In genomic region chr20:44637490-44638372, GRCh38 we compare ENCODE assay signal across 25 cellular contexts. TPM values are rescaled to one million over a fixed set of nuclear protein-coding genes. Genes with fewer than 3 reads are reported as not detected.
A peak's percentile ranks its signal among the peaks of the same experiment; 100 is the strongest.
DNase-seq lines count a peak whose midpoint lies in the region; ATAC-seq and TF ChIP-seq lines count a peak whose summit lies in the region.
"Had no signal": no experiment of that assay in that cellular context is flagged by ENCODE, and none has a peak within 500 bp of the region (broad histone marks: within the 10 kb centered on the region; RNA-seq: fewer than 3 reads in every experiment).

No MANE protein-coding gene starts in this region.

- intact Hi-C loops in tibial artery (cut with DNase I; ENCODE audit: low total_unique reads) = no loop called here

- ATAC-seq in T-helper 17 cell = no peak
- ATAC-seq in gastroesophageal sphincter = peak; percentile 84
- ATAC-seq: body of pancreas; HCT116; stimulated activated naive CD8-positive, alpha-beta T cell treated with anti-CD3 and anti-CD28 coated beads, Interleukin-15, amount 100 ng/mL, for 72 hours had no signal

- H3K27ac Mint-ChIP-seq in T-helper 17 cell (peak overlapping the region; percentile 21), neural crest cell (ENCODE audit: unreplicated experiment) (peak overlapping the region; percentile 27)
- H3K27ac Mint-ChIP-seq: progenitor cell of endocrine pancreas; T-helper 2 cell treated with Interferon-gamma antibody and Interleukin-4, amounts not matched to agents 5 μg/mL and 100 μg/mL, for 36 hours had no signal

- H3K36me3 ChIP-seq in gastroesophageal sphincter = peaks cover 0 to 11% of the 10 kb centered on the region in 2 donors
- H3K36me3 ChIP-seq in tibial artery = no peaks in the 10 kb centered on the region

- 85% methylated on average over 5 of the region's 11 CpGs; no CpG with 5 or more reads in 1 of the 2 donors for WGBS in gastroesophageal sphincter (ENCODE audit: low coverage in 1 of 2), 2 donors

- H3K27me3 Mint-ChIP-seq in T-helper 17 cell = no peaks in the 10 kb centered on the region
- H3K27me3 Mint-ChIP-seq in neural crest cell (ENCODE audit: low read depth) = no peaks in the 10 kb centered on the region
- H3K27me3 Mint-ChIP-seq: progenitor cell of endocrine pancreas; stimulated activated naive CD8-positive, alpha-beta T cell treated with anti-CD3 and anti-CD28 coated beads, Interleukin-15, amount 100 ng/mL, for 72 hours had no signal

- DNase-seq in T-helper 17 cell = no peak
- DNase-seq in neural crest cell (ENCODE audit: low read depth, low spot score) = no peak
- peak; percentile 83 to 86 for DNase-seq in tibial artery
- no peak for DNase-seq in NCI-H146 treated with DMSO at 0.1 percent for 48 hours (lab: John Stamatoyannopoulos, UW; ENCODE audit: unreplicated experiment)
- no peak for DNase-seq in activated CD8-positive, alpha-beta memory T cell treated with anti-CD3 and anti-CD28 coated beads for 24 hours
- DNase-seq in activated effector memory CD4-positive, alpha-beta T cell treated with Interleukin-2 at 50 U/mL for 16 hours = no peak
- DNase-seq: activated CD4-positive, alpha-beta T cell treated with anti-CD3 and anti-CD28 coated beads for 48 hours; activated gamma-delta T cell treated with Interleukin-2 at 50 U/mL for 16 hours; activated T-cell treated with anti-CD3 and anti-CD28 coated beads, Interleukin-2, amount 50 U/mL, for 1 hour; body of pancreas; glutamatergic neuron; Kasumi-1; kidney; MV-4-11; NCI-H1436 treated with DMSO at 0.1 percent for 48 hours; OCI-M1; SK-N-SH; stimulated activated naive CD8-positive, alpha-beta T cell treated with anti-CD3 and anti-CD28 coated beads, Interleukin-15, amount 100 ng/mL, for 72 hours; upper lobe of left lung had no signal

- no peak overlapping the region for H3K4me3 Mint-ChIP-seq in T-helper 17 cell
- H3K4me3 Mint-ChIP-seq in neural crest cell = no peak overlapping the region
- H3K4me3 Mint-ChIP-seq: stimulated activated naive CD8-positive, alpha-beta T cell treated with anti-CD3 and anti-CD28 coated beads, Interleukin-15, amount 100 ng/mL, for 72 hours; T-helper 2 cell treated with Interferon-gamma antibody and Interleukin-4, amounts not matched to agents 5 μg/mL and 100 μg/mL, for 36 hours had no signal

- no peak overlapping the region for H3K4me3 ChIP-seq in gastroesophageal sphincter
- no peak overlapping the region for H3K4me3 ChIP-seq in tibial artery
- H3K4me3 ChIP-seq: body of pancreas, skin epidermis, upper lobe of left lung had no signal

- no peaks in the 10 kb centered on the region for H3K27me3 ChIP-seq in gastroesophageal sphincter
- H3K27me3 ChIP-seq in tibial artery = no peaks in the 10 kb centered on the region
- H3K27me3 ChIP-seq: body of pancreas, upper lobe of left lung had no signal

- H3K4me1 Mint-ChIP-seq in T-helper 17 cell (peaks cover 26% of the 10 kb centered on the region), neural crest cell (peaks cover 21% of the 10 kb centered on the region)

- no peak for TF ChIP-seq CTCF in gastroesophageal sphincter (IDR thresholded peaks at IDR 0.05)
- TF ChIP-seq CTCF in neural crest cell (conservative IDR thresholded peaks at IDR 0.05) = no peak
- TF ChIP-seq CTCF in tibial artery (IDR thresholded peaks at IDR 0.05) = no peak

- H3K36me3 Mint-ChIP-seq in T-helper 17 cell (ENCODE audit: low read depth) = peaks cover 9% of the 10 kb centered on the region
- peaks cover 2% of the 10 kb centered on the region for H3K36me3 Mint-ChIP-seq in neural crest cell (ENCODE audit: low read depth)

- TF ChIP-seq POLR2A in gastroesophageal sphincter (IDR thresholded peaks at IDR 0.05) = no peak

- no peak for TF ChIP-seq EP300 in gastroesophageal sphincter (IDR thresholded peaks at IDR 0.05)

- H3K4me1 ChIP-seq in gastroesophageal sphincter = peaks cover 0 to 56% (median 24%) of the 10 kb centered on the region in 3 donors
- peaks cover 0 to 10% (median 7%) of the 10 kb centered on the region in 4 donors for H3K4me1 ChIP-seq in tibial artery

- no peaks in the 10 kb centered on the region for H3K9me3 Mint-ChIP-seq in neural crest cell
- H3K9me3 Mint-ChIP-seq: T-helper 2 cell treated with Interferon-gamma antibody and Interleukin-4, amounts not matched to agents 5 μg/mL and 100 μg/mL, for 36 hours had no signal

- H3K27ac ChIP-seq in gastroesophageal sphincter (peak overlapping the region in 3 of 4 donors; percentile 30 to 53 (median 53)), tibial artery (no peak overlapping the region)
- H3K27ac ChIP-seq: body of pancreas, skin epidermis, upper lobe of left lung, VCaP had no signal

- no peaks in the 10 kb centered on the region for H3K9me3 ChIP-seq in T-helper 17 cell (ENCODE audit: control insufficient read depth, low read length, poor library complexity, severe bottlenecking)
- no peaks in the 10 kb centered on the region for H3K9me3 ChIP-seq in gastroesophageal sphincter
- H3K9me3 ChIP-seq in tibial artery = no peaks in the 10 kb centered on the region
- H3K9me3 ChIP-seq: body of pancreas, SK-N-SH, upper lobe of left lung had no signal

RNA-seq across cellular contexts. Expression of gene ADA, which starts 13.8 kb away (rescaled TPM):
- total RNA-seq in T-helper 17 cell = 10 to 100 TPM; 36.0 to 36.1 TPM
- total RNA-seq in gastroesophageal sphincter = 10 to 100 TPM in 2 of 4 donors, 1 to 10 TPM in 2; 7.6 to 14.5 (median 10.4) TPM
- 8.2 and 9.0 TPM in 2 replicates for total RNA-seq in neural crest cell

RNA-seq across cellular contexts. Expression of gene PKIG, which starts 55.4 kb away (rescaled TPM):
- total RNA-seq in T-helper 17 cell (1 to 10 TPM; 2.2 to 4.5 TPM), gastroesophageal sphincter (100 to 1,000 TPM; 241 to 418 (median 291) TPM), neural crest cell (32.3 and 34.7 TPM in 2 replicates)

Comparison
In these comparisons a context has a peak if more than half of its experiments do, and no peak if none do; other contexts are left out.
1. DNase-seq: peak in tibial artery (2 of 2); none in T-helper 17 cell (0 of 3), neural crest cell (single experiment), NCI-H146 treated with DMSO at 0.1 percent for 48 hours (single experiment), activated CD8-positive, alpha-beta memory T cell treated with anti-CD3 and anti-CD28 coated beads for 24 hours (single experiment) and activated effector memory CD4-positive, alpha-beta T cell treated with Interleukin-2 at 50 U/mL for 16 hours (single experiment).
2. H3K27ac ChIP-seq: peak in gastroesophageal sphincter (3 of 4); none in tibial artery (0 of 2).